In genomic region chr17:30116661-30117547, GRCh38 we compare ENCODE assay signal across 8 cellular contexts. TPM values are rescaled to one million over a fixed set of nuclear protein-coding genes. Genes with fewer than 3 reads are reported as not detected.
DNase-seq lines count a peak whose midpoint lies in the region; ATAC-seq and TF ChIP-seq lines count a peak whose summit lies in the region.

A gene with protein sequence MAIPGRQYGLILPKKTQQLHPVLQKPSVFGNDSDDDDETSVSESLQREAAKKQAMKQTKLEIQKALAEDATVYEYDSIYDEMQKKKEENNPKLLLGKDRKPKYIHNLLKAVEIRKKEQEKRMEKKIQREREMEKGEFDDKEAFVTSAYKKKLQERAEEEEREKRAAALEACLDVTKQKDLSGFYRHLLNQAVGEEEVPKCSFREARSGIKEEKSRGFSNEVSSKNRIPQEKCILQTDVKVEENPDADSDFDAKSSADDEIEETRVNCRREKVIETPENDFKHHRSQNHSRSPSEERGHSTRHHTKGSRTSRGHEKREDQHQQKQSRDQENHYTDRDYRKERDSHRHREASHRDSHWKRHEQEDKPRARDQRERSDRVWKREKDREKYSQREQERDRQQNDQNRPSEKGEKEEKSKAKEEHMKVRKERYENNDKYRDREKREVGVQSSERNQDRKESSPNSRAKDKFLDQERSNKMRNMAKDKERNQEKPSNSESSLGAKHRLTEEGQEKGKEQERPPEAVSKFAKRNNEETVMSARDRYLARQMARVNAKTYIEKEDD (plus strand): TSS chr17:30116816. CDS start chr17:30116844, 28 bp downstream.

- peaks cover 45% of the 10 kb centered on the region for H3K4me1 Mint-ChIP-seq in CD4-positive, alpha-beta T cell (ENCODE audit: low read depth)

- ATAC-seq in CD4-positive, alpha-beta T cell (ENCODE audit: poor library complexity): peak; percentile 97
- peak; percentile 83 for ATAC-seq in GM19455 (IDR thresholded peaks at IDR 0.05; ENCODE audit: unreplicated experiment)
- peak; percentile 97 for ATAC-seq in lung (ENCODE audit: insufficient read depth, low FRiP score)

- DNase-seq in CD4-positive, alpha-beta T cell: peak; percentile 85 to 92 (median 89)
- peak; percentile 94 for DNase-seq in HT1080 (ENCODE audit: low read depth)
- DNase-seq in NOMO-1 (lab: John Stamatoyannopoulos, UW; ENCODE audit: unreplicated experiment in 2 of 2): peak; percentile 90 to 91
- peak; percentile 96 for DNase-seq in activated CD8-positive, alpha-beta memory T cell treated with anti-CD3 and anti-CD28 coated beads for 24 hours
- DNase-seq in effector CD8-positive, alpha-beta T cell (lab: John Stamatoyannopoulos, UW): peak; percentile 82
- peak; percentile 95 for DNase-seq in lung (ENCODE audit: low spot score)
- DNase-seq in stimulated activated CD4-positive, alpha-beta T cell treated with anti-CD3 and anti-CD28 coated beads, TNF-alpha, amount 100 ng/mL, for 24 hours (ENCODE audit: low read depth in 3 of 3): peak; percentile 86 to 96 (median 89)

- no peaks in the 10 kb centered on the region for H3K27me3 ChIP-seq in CD4-positive, alpha-beta T cell (ENCODE audit: control insufficient read depth, insufficient read depth, low read length)
- no peaks in the 10 kb centered on the region for H3K27me3 ChIP-seq in lung (ENCODE audit: control insufficient read depth, insufficient read depth)

- H3K4me3 ChIP-seq in lung: peak within 1 kb of the TSS; percentile 63

- POLR2A ChIA-PET in CD4-positive, alpha-beta T cell (lab: Charles Lee): interaction anchor here (0.6 to 1.6 kb wide), 5 partner anchors 10 to 823 kb away, joined by 3 to 5 read pairs (median 4); partner anchors contain the start of gene NUFIP2

- intact Hi-C loops in CD4-positive, alpha-beta T cell (cut with DNase I, micrococcal nuclease): loop anchor here in 1 of 2 experiments (5.0 to 10.0 kb wide), 3 partner anchors 260 to 708 kb away; partner anchors contain the start of genes CPD, CRLF3 and GOSR1

- CTCF ChIA-PET in CD4-positive, alpha-beta T cell (lab: Charles Lee): interaction anchor here (0.5 to 2.1 kb wide), 2 partner anchors 12 to 362 kb away, joined by 3 to 12 read pairs; no protein-coding TSS in a partner anchor

- H3K4me1 ChIP-seq in lung (ENCODE audit: control insufficient read depth in 2 of 2, insufficient read depth in 2 of 2, low read length in 2 of 2): peaks cover 0 to 4% of the 10 kb centered on the region in 2 donors

- TF ChIP-seq CTCF in CD4-positive, alpha-beta T cell (IDR thresholded peaks at IDR 0.05): no peak
- TF ChIP-seq CTCF in lung (IDR thresholded peaks at IDR 0.05; ENCODE audit: control extremely low read depth, extremely low read depth): no peak

- H3K36me3 ChIP-seq in lung (ENCODE audit: control insufficient read depth in 2 of 2, insufficient read depth in 2 of 2, low read length in 2 of 2): peaks cover 2 to 3% of the 10 kb centered on the region in 2 donors

- H3K36me3 Mint-ChIP-seq in CD4-positive, alpha-beta T cell (ENCODE audit: low read depth): peaks cover 39% of the 10 kb centered on the region

- no peaks in the 10 kb centered on the region for H3K9me3 Mint-ChIP-seq in CD4-positive, alpha-beta T cell

- no peaks in the 10 kb centered on the region for H3K9me3 ChIP-seq in CD4-positive, alpha-beta T cell (ENCODE audit: control insufficient read depth, low read length)
- H3K9me3 ChIP-seq in lung (ENCODE audit: control insufficient read depth in 2 of 2, insufficient read depth in 1 of 2, low read length in 1 of 2): no peaks in the 10 kb centered on the region

- 0% methylated on average over 47 of the region's 47 CpGs for WGBS in lung, 2 donors

- no peaks in the 10 kb centered on the region for H3K27me3 Mint-ChIP-seq in CD4-positive, alpha-beta T cell

- peak within 1 kb of the TSS; percentile 95 for H3K27ac Mint-ChIP-seq in CD4-positive, alpha-beta T cell

- peak within 1 kb of the TSS; percentile 85 for H3K27ac ChIP-seq in CD4-positive, alpha-beta T cell (ENCODE audit: low read depth, low read length)
- H3K27ac ChIP-seq in lung (ENCODE audit: low read depth in 1 of 2, low read length in 1 of 2): peak within 1 kb of the TSS; percentile 97 to 99

- H3K4me3 Mint-ChIP-seq in CD4-positive, alpha-beta T cell: peak within 1 kb of the TSS; percentile 97

RNA-seq across cellular contexts. Expression of the gene that starts here (rescaled TPM):
- total RNA-seq in CD4-positive, alpha-beta T cell: 10 to 100 TPM; 23.8 to 25.2 TPM
- total RNA-seq in HT1080 (2014; rRNA removed; shearing (Covaris generic)): 8.1 and 14.1 TPM in 2 replicates
- polyA plus RNA-seq in HT1080 (2015; cell fraction: cytosol; rRNA removed): 13.2 and 15.0 TPM in 2 replicates
- polyA plus RNA-seq in HT1080 (2015; cell fraction: nucleus; rRNA removed): 10.7 and 19.3 TPM in 2 replicates
- 10 to 100 TPM; 24.8 to 33.5 TPM for total RNA-seq in lung
- 10 to 100 TPM; 22.3 to 22.8 TPM for polyA plus RNA-seq in lung

Comparison
In these comparisons a context has a peak if more than half of its experiments do, and no peak if none do; other contexts are left out.
1. Peak in every context shown above with its lines: DNase-seq, ATAC-seq, H3K4me3 ChIP-seq and H3K27ac ChIP-seq.